8 cellular contexts compared by ENCODE assay signal in genomic region chr2:45964226-45964841, GRCh38.
DNase-seq lines count a peak whose midpoint lies in the region; ATAC-seq, FAIRE-seq and TF ChIP-seq lines count a peak whose summit lies in the region.

No MANE protein-coding gene starts in this region.

- in situ Hi-C loops in IMR-90 (cut with MboI; ENCODE audit: low sequenced_read_pairs) = no loop called here

- intact Hi-C loops in IMR-90 (cut with micrococcal nuclease) = no loop called here

- peak overlapping the region; percentile 11 for H2BK5ac ChIP-seq in IMR-90 (ENCODE audit: low read depth, low read length, poor library complexity, severe bottlenecking)

- H2AK5ac ChIP-seq in IMR-90 (ENCODE audit: low read depth, low read length) = peak overlapping the region; percentile 97; the same call in 1 of the 2 replicates

- peak overlapping the region; percentile 86; the same call in 1 of the 3 replicates for H2BK15ac ChIP-seq in IMR-90 (ENCODE audit: low read depth, low read length)

- H3K9ac ChIP-seq in IMR-90 (ENCODE audit: low read depth, low read length) = no peak overlapping the region

- no peaks in the 10 kb centered on the region for H3K9me3 ChIP-seq in IMR-90 (ENCODE audit: control insufficient read depth, insufficient read depth, low read length)

- peak overlapping the region; percentile 87 for H3K4ac ChIP-seq in IMR-90 (ENCODE audit: low read depth, low read length)

- WGBS in IMR-90 (ENCODE audit: extremely low coverage in 2 of 2, insufficient read length in 1 of 2), 2 experiments = 11 to 100% methylated on average over 2 to 3 of the region's 6 CpGs

- H2BK120ac ChIP-seq in IMR-90 (ENCODE audit: low read depth, low read length) = peak overlapping the region; percentile 90; the same call in 1 of the 2 replicates

- H3K56ac ChIP-seq in IMR-90 (ENCODE audit: extremely low read depth, insufficient read depth, low read length) = peak overlapping the region; percentile 38; the same call in 1 of the 2 replicates

- no peak for FAIRE-seq in urothelium cell line (lab: Jason Lieb, UNC)

- H3K27ac ChIP-seq in IMR-90 (ENCODE audit: insufficient read depth, low read length) = peak overlapping the region; percentile 39; the same call in 1 of the 2 replicates

- no TSS peak for BruUV-seq in IMR-90 (replicated peaks; lab: Mats Ljungman, UMichigan)

- peaks cover 21% of the 10 kb centered on the region for H3K4me1 ChIP-seq in IMR-90 (ENCODE audit: control insufficient read depth, insufficient read depth, low read length)

- peaks cover 0 to 10% of the 10 kb centered on the region in 2 experiments; a peak in 2 of 4 replicates for H3K79me1 ChIP-seq in IMR-90 (ENCODE audit: low read depth in 1 of 2, low read length in 2 of 2)

- CTCF ChIA-PET in IMR-90 (lab: Yijun Ruan, JAX) = interaction anchor here (0.5 kb wide), 1 partner anchor 67 kb away, joined by 3 read pairs; no protein-coding TSS in a partner anchor

- TF ChIP-seq CTCF in AG10803 (conservative IDR thresholded peaks at IDR 0.05; ENCODE audit: low read length) (no peak), IMR-90 (conservative IDR thresholded peaks at IDR 0.05; ENCODE audit: low read depth, low read length) (no peak)

- dilution Hi-C loops in IMR-90 (cut with HindIII; ENCODE audit: low sequenced_read_pairs, unreplicated experiment) = no loop called here

- peak overlapping the region; percentile 6 for H2AK9ac ChIP-seq in IMR-90 (replicated peaks; ENCODE audit: low read depth, low read length, poor library complexity)

- ATAC-seq in IMR-90 (ENCODE audit: low read depth) = peak; percentile 52

- peak overlapping the region; percentile 30; the same call in 1 of the 2 replicates for H4K91ac ChIP-seq in IMR-90 (ENCODE audit: insufficient read depth, low read depth, low read length)

- H3K36me3 ChIP-seq in IMR-90 (ENCODE audit: control insufficient read depth, insufficient read depth, low read length) = no peaks in the 10 kb centered on the region

- no peaks in the 10 kb centered on the region for H3K27me3 ChIP-seq in IMR-90 (ENCODE audit: control insufficient read depth, insufficient read depth, low read length)

- peak overlapping the region; percentile 65; the same call in 1 of the 2 replicates for H3K23ac ChIP-seq in IMR-90 (ENCODE audit: low read depth, low read length)

- no peak overlapping the region for H3K4me3 ChIP-seq in AG10803 (ENCODE audit: low read length)
- H3K4me3 ChIP-seq in IMR-90 (ENCODE audit: insufficient read depth, low read depth, low read length) = no peak overlapping the region

- peak overlapping the region; percentile 39 to 64; a peak in 2 of 4 replicates for H4K8ac ChIP-seq in IMR-90 (ENCODE audit: low read depth in 2 of 2, low read length in 2 of 2)

- H2BK20ac ChIP-seq in IMR-90 (ENCODE audit: low read depth, low read length) = peak overlapping the region; percentile 93

- DNase-seq in AG10803 (ENCODE audit: low read depth) = peak; percentile 91
- DNase-seq in IMR-90 = peak; percentile 90
- DNase-seq in amygdala (lab: John Stamatoyannopoulos, UW) = peak in 29 of 56 donors; percentile 2 to 56 (median 27)
- DNase-seq in inferior parietal cortex (ENCODE audit: extremely low spot score) = peak; percentile 7
- DNase-seq in urothelium cell line (ENCODE audit: low spot score) = peak; percentile 94
- DNase-seq in OCI-M1 (lab: John Stamatoyannopoulos, UW) = no peak
- no peak for DNase-seq in globus pallidus (ENCODE audit: low spot score)
- no peak for DNase-seq in NOMO-1 (lab: John Stamatoyannopoulos, UW; ENCODE audit: unreplicated experiment in 2 of 2)

- H3K9me1 ChIP-seq in IMR-90 (ENCODE audit: insufficient read depth, low read length) = peaks cover 24% of the 10 kb centered on the region

- H4K5ac ChIP-seq in IMR-90 (ENCODE audit: low read depth, low read length) = 0 out of 2 replicates have a peak overlapping the region, but pooled peaks have one; percentile 34

- 0 out of 2 replicates have a peak overlapping the region, but pooled peaks have one; percentile 27 for H3K4me2 ChIP-seq in IMR-90 (ENCODE audit: low read depth, low read length)

- POLR2A ChIA-PET in IMR-90 (lab: Charles Lee; ENCODE audit: unreplicated experiment) = no interaction called here

- TF ChIP-seq RAD21 in IMR-90 (IDR thresholded peaks at IDR 0.05; ENCODE audit: low read length) = no peak; the same call in 1 of the 2 replicates

- peaks cover 3% of the 10 kb centered on the region; the same call in 1 of the 2 replicates for H4K20me1 ChIP-seq in IMR-90 (ENCODE audit: insufficient read depth, low read length)

- H3K14ac ChIP-seq in IMR-90 (replicated peaks; ENCODE audit: low read depth, low read length) = peak overlapping the region; percentile 87

- TF ChIP-seq POLR2A in IMR-90 (IDR thresholded peaks at IDR 0.05; ENCODE audit: low read depth, low read length) = no peak

- peak overlapping the region; percentile 14; the same call in 1 of the 2 replicates for H3K18ac ChIP-seq in IMR-90 (ENCODE audit: low read depth, low read length)

- H2AFZ ChIP-seq in IMR-90 (replicated peaks; ENCODE audit: low read length, poor library complexity) = peak overlapping the region; percentile 68

TF ChIP-seq in IMR-90, 13 proteins besides CTCF, POLR2A, EP300 and RAD21:
- TF ChIP-seq BHLHE40 (IDR thresholded peaks at IDR 0.05; ENCODE audit: low read depth, low read length) (peak; percentile 99), MAZ (IDR thresholded peaks at IDR 0.05; ENCODE audit: borderline replicate concordance, low read depth, low read length) (0 out of 2 replicates have a peak, but pooled peaks have one; percentile 1), CEBPB (IDR thresholded peaks at IDR 0.05; ENCODE audit: low read depth, low read length) (peak; percentile 53; the same call in 1 of the 2 replicates), FOS (IDR thresholded peaks at IDR 0.05; ENCODE audit: low read depth, low read length) (0 out of 2 replicates have a peak, but pooled peaks have one; percentile 21), NFE2L2 (IDR thresholded peaks at IDR 0.05; ENCODE audit: low read depth, low read length) (no peak), MAFK (IDR thresholded peaks at IDR 0.05; ENCODE audit: low read depth, low read length) (no peak), RCOR1 (IDR thresholded peaks at IDR 0.05; ENCODE audit: insufficient replicate concordance, low read length) (no peak), RFX5 (IDR thresholded peaks at IDR 0.05; ENCODE audit: low read depth, low read length) (no peak), MXI1 (IDR thresholded peaks at IDR 0.05; ENCODE audit: borderline replicate concordance, low read depth, low read length) (no peak), SMC3 (IDR thresholded peaks at IDR 0.05; ENCODE audit: low read depth, low read length) (no peak)

Comparison
In these comparisons a context has a peak if more than half of its experiments do, and no peak if none do; other contexts are left out.
1. DNase-seq: peak in AG10803 (single experiment), IMR-90 (single experiment), amygdala (29 of 56), inferior parietal cortex (single experiment) and urothelium cell line (single experiment); none in OCI-M1 (single experiment), globus pallidus (single experiment) and NOMO-1 (0 of 2).